12 cellular contexts compared by ENCODE assay signal in genomic region chr9:36986548-36987408, GRCh38. TPM values are rescaled to one million over a fixed set of nuclear protein-coding genes. Genes with fewer than 3 reads are reported as not detected.
A peak's percentile ranks its signal among the peaks of the same experiment; 100 is the strongest.
DNase-seq lines count a peak whose midpoint lies in the region; ATAC-seq lines count a peak whose summit lies in the region.
"Had no signal": no experiment of that assay in that cellular context is flagged by ENCODE, and none has a peak within 500 bp of the region (broad histone marks: within the 10 kb centered on the region; RNA-seq: fewer than 3 reads in every experiment).

No MANE protein-coding gene starts in this region.

- peak overlapping the region; percentile 17 for H3K4me3 Mint-ChIP-seq in activated CD4-positive, alpha-beta T cell treated with anti-CD3 and anti-CD28 coated beads, Interleukin-2, amount 10 ng/mL, durations not matched to agents 24 days and 14 days

- peaks cover 13% of the 10 kb centered on the region for H3K4me1 ChIP-seq in NT2/D1 (ENCODE audit: insufficient read depth, insufficient read length)
- H3K4me1 ChIP-seq in iPS-18a (ENCODE audit: control insufficient read depth, low read depth, low read length): peaks cover 12% of the 10 kb centered on the region
- H3K4me1 ChIP-seq in skeletal muscle satellite cell (ENCODE audit: control insufficient read depth, insufficient read depth, low read length): peaks cover 12% of the 10 kb centered on the region

- peaks cover 17% of the 10 kb centered on the region for H3K9me3 Mint-ChIP-seq in activated CD4-positive, alpha-beta T cell treated with anti-CD3 and anti-CD28 coated beads, Interleukin-2, amount 10 ng/mL, durations not matched to agents 24 days and 14 days

- H3K9me3 ChIP-seq in NT2/D1 (ENCODE audit: insufficient read depth, low read length) (no peaks in the 10 kb centered on the region), iPS-18a (ENCODE audit: control insufficient read depth, low read depth, low read length) (no peaks in the 10 kb centered on the region), skeletal muscle satellite cell (replicated peaks; ENCODE audit: low read length) (peaks cover 7% of the 10 kb centered on the region)

- H3K27me3 Mint-ChIP-seq in activated CD4-positive, alpha-beta T cell treated with anti-CD3 and anti-CD28 coated beads, Interleukin-2, amount 10 ng/mL, durations not matched to agents 24 days and 14 days: peaks cover 64% of the 10 kb centered on the region

- H3K9ac ChIP-seq in NT2/D1 (ENCODE audit: insufficient read length, low read depth) (peak overlapping the region; percentile 68), iPS-18a (ENCODE audit: low read length) (no peak overlapping the region), skeletal muscle satellite cell (ENCODE audit: low read depth, low read length) (no peak overlapping the region)

- H3K27me3 ChIP-seq in NT2/D1 (ENCODE audit: insufficient read depth, insufficient read length) (peaks cover 84% of the 10 kb centered on the region), iPS-18a (ENCODE audit: control insufficient read depth, insufficient read depth, low read length) (peaks cover 85% of the 10 kb centered on the region), skeletal muscle satellite cell (ENCODE audit: control insufficient read depth, insufficient read depth, low read length) (peaks cover 83% of the 10 kb centered on the region)

- H3K4me1 Mint-ChIP-seq in activated CD4-positive, alpha-beta T cell treated with anti-CD3 and anti-CD28 coated beads, Interleukin-2, amount 10 ng/mL, durations not matched to agents 24 days and 14 days: peaks cover 5% of the 10 kb centered on the region

- peak overlapping the region; percentile 40 for H3K4me3 ChIP-seq in NT2/D1 (ENCODE audit: insufficient read length, low read depth)
- peak overlapping the region; percentile 58 for H3K4me3 ChIP-seq in iPS-18a (ENCODE audit: low read length)
- no peak overlapping the region for H3K4me3 ChIP-seq in skeletal muscle satellite cell (ENCODE audit: low read length)

- H3K27ac ChIP-seq in iPS-18a (ENCODE audit: low read length): no peak overlapping the region

- peak overlapping the region; percentile 29 for H3K27ac Mint-ChIP-seq in activated CD4-positive, alpha-beta T cell treated with anti-CD3 and anti-CD28 coated beads, Interleukin-2, amount 10 ng/mL, durations not matched to agents 24 days and 14 days

- peak overlapping the region; percentile 33 for H3K4me2 ChIP-seq in skeletal muscle satellite cell (ENCODE audit: low read length)

- peaks cover 5% of the 10 kb centered on the region for H3K36me3 Mint-ChIP-seq in activated CD4-positive, alpha-beta T cell treated with anti-CD3 and anti-CD28 coated beads, Interleukin-2, amount 10 ng/mL, durations not matched to agents 24 days and 14 days (ENCODE audit: low read depth)

- intact Hi-C loops in activated CD4-positive, alpha-beta T cell treated with anti-CD3 and anti-CD28 coated beads, Interleukin-2, amount 10 ng/mL, durations not matched to agents 24 days and 14 days (cut with micrococcal nuclease): loop anchor here (5.0 kb wide), 1 partner anchor 51 kb away; no protein-coding TSS in a partner anchor

- no peaks in the 10 kb centered on the region for H3K36me3 ChIP-seq in NT2/D1 (ENCODE audit: insufficient read depth, insufficient read length, low read length)
- no peaks in the 10 kb centered on the region for H3K36me3 ChIP-seq in iPS-18a (ENCODE audit: control insufficient read depth, low read depth, low read length)
- no peaks in the 10 kb centered on the region for H3K36me3 ChIP-seq in skeletal muscle satellite cell (ENCODE audit: insufficient read depth, low read length)

- ATAC-seq in HG03097 (IDR thresholded peaks at IDR 0.05; ENCODE audit: low FRiP score, unreplicated experiment): no peak

- DNase-seq in activated CD4-positive, alpha-beta T cell treated with anti-CD3 and anti-CD28 coated beads, Interleukin-2, amount 10 ng/mL, durations not matched to agents 24 days and 14 days: no peak
- no peak for DNase-seq in activated CD4-positive, alpha-beta T cell treated with anti-CD3 and anti-CD28 coated beads for 48 hours
- DNase-seq in NT2/D1 (ENCODE audit: low read depth, low spot score) (no peak), NCI-H345 (lab: John Stamatoyannopoulos, UW) (no peak), T-helper 1 cell (no peak)
- DNase-seq: activated CD4-positive, alpha-beta T cell treated with anti-CD3 and anti-CD28 coated beads, Interleukin-2, amount 50 U/mL, for 48 hours; amniotic stem cell; DMS79 treated with DMSO at 0.1 percent for 48 hours; NCI-H187 treated with DMSO at 0.1 percent for 48 hours had no signal

RNA-seq across cellular contexts. Expression of gene PAX5, which starts 47.3 kb away (rescaled TPM):
- 0.16 and 0.33 TPM in 2 replicates for total RNA-seq in activated CD4-positive, alpha-beta T cell treated with anti-CD3 and anti-CD28 coated beads, Interleukin-2, amount 10 ng/mL, durations not matched to agents 24 days and 14 days
- total RNA-seq in skeletal muscle satellite cell (2012; rRNA removed): not detected in 2 replicates
